ENCODE assay signal across 1 cellular context in genomic region chr9:99167120-99167519, GRCh38.
TF ChIP-seq lines count a peak whose summit lies in the region.

No MANE protein-coding gene starts in this region.

TF ChIP-seq in WTC11, 78 proteins besides CTCF, POLR2A, EP300 and RAD21 (continued from another document):
- TF ChIP-seq, protein P1, sequence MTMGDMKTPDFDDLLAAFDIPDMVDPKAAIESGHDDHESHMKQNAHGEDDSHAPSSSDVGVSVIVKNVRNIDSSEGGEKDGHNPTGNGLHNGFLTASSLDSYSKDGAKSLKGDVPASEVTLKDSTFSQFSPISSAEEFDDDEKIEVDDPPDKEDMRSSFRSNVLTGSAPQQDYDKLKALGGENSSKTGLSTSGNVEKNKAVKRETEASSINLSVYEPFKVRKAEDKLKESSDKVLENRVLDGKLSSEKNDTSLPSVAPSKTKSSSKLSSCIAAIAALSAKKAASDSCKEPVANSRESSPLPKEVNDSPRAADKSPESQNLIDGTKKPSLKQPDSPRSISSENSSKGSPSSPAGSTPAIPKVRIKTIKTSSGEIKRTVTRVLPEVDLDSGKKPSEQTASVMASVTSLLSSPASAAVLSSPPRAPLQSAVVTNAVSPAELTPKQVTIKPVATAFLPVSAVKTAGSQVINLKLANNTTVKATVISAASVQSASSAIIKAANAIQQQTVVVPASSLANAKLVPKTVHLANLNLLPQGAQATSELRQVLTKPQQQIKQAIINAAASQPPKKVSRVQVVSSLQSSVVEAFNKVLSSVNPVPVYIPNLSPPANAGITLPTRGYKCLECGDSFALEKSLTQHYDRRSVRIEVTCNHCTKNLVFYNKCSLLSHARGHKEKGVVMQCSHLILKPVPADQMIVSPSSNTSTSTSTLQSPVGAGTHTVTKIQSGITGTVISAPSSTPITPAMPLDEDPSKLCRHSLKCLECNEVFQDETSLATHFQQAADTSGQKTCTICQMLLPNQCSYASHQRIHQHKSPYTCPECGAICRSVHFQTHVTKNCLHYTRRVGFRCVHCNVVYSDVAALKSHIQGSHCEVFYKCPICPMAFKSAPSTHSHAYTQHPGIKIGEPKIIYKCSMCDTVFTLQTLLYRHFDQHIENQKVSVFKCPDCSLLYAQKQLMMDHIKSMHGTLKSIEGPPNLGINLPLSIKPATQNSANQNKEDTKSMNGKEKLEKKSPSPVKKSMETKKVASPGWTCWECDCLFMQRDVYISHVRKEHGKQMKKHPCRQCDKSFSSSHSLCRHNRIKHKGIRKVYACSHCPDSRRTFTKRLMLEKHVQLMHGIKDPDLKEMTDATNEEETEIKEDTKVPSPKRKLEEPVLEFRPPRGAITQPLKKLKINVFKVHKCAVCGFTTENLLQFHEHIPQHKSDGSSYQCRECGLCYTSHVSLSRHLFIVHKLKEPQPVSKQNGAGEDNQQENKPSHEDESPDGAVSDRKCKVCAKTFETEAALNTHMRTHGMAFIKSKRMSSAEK (CRISPR knock-in tag; IDR thresholded peaks at IDR 0.05; ENCODE audit: borderline replicate concordance) = no peak
- TF ChIP-seq ZSCAN18 (CRISPR knock-in tag; IDR thresholded peaks at IDR 0.05) = no peak
- no peak for TF ChIP-seq CREM (CRISPR knock-in tag; IDR thresholded peaks at IDR 0.05)
- TF ChIP-seq NR2C2 (CRISPR knock-in tag; IDR thresholded peaks at IDR 0.05) = no peak
- no peak for TF ChIP-seq SP1 (CRISPR knock-in tag; conservative IDR thresholded peaks at IDR 0.05)
- TF ChIP-seq ZNF671 (CRISPR knock-in tag; IDR thresholded peaks at IDR 0.05) = no peak
- no peak for TF ChIP-seq KAT7 (CRISPR knock-in tag; IDR thresholded peaks at IDR 0.05; ENCODE audit: borderline replicate concordance)
- TF ChIP-seq, protein P2, sequence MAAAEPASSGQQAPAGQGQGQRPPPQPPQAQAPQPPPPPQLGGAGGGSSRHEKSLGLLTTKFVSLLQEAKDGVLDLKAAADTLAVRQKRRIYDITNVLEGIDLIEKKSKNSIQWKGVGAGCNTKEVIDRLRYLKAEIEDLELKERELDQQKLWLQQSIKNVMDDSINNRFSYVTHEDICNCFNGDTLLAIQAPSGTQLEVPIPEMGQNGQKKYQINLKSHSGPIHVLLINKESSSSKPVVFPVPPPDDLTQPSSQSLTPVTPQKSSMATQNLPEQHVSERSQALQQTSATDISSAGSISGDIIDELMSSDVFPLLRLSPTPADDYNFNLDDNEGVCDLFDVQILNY (CRISPR knock-in tag; IDR thresholded peaks at IDR 0.05) = no peak
- no peak for TF ChIP-seq CREB1 (CRISPR knock-in tag; IDR thresholded peaks at IDR 0.05)
- TF ChIP-seq FOXP4 (CRISPR knock-in tag; IDR thresholded peaks at IDR 0.05) = no peak
- no peak for TF ChIP-seq SOX15 (CRISPR knock-in tag; IDR thresholded peaks at IDR 0.05)
- TF ChIP-seq AR (CRISPR knock-in tag; IDR thresholded peaks at IDR 0.05) = no peak
- TF ChIP-seq ZNF121 (CRISPR knock-in tag; IDR thresholded peaks at IDR 0.05) = no peak
